Comparison of ENCODE assay signal across 1 cellular context in the genomic region with DNA sequence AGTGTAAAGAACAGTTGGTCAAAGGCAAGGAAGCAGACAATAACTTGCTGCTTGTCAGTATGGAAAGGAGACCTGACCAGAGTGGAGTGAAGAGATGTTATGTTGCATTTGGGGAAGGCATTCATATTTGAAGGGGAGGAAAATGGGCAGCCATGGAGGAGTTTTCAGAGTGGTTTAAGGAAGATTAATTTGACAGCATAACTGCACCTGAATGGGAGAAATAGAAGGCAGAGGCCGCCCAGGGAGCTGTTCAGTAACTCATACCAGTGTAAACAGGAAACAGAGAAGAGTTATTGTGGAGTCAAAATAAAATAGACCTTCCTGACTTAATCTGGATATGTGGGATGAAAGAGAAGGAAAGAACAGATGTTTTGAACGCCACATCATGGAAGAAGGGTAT.
TF ChIP-seq lines count a peak whose summit lies in the region.

No MANE protein-coding gene starts in this region.

TF ChIP-seq in WTC11, 78 proteins besides CTCF, POLR2A, EP300 and RAD21 (continued from another document):
- TF ChIP-seq, protein P1, sequence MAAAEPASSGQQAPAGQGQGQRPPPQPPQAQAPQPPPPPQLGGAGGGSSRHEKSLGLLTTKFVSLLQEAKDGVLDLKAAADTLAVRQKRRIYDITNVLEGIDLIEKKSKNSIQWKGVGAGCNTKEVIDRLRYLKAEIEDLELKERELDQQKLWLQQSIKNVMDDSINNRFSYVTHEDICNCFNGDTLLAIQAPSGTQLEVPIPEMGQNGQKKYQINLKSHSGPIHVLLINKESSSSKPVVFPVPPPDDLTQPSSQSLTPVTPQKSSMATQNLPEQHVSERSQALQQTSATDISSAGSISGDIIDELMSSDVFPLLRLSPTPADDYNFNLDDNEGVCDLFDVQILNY (CRISPR knock-in tag; IDR thresholded peaks at IDR 0.05), result no peak
- TF ChIP-seq NR1H2 (CRISPR knock-in tag; IDR thresholded peaks at IDR 0.05), result no peak
- no peak for TF ChIP-seq NFYB (CRISPR knock-in tag; conservative IDR thresholded peaks at IDR 0.05; ENCODE audit: low read depth)
- TF ChIP-seq, protein P2, sequence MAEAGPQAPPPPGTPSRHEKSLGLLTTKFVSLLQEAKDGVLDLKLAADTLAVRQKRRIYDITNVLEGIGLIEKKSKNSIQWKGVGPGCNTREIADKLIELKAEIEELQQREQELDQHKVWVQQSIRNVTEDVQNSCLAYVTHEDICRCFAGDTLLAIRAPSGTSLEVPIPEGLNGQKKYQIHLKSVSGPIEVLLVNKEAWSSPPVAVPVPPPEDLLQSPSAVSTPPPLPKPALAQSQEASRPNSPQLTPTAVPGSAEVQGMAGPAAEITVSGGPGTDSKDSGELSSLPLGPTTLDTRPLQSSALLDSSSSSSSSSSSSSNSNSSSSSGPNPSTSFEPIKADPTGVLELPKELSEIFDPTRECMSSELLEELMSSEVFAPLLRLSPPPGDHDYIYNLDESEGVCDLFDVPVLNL (CRISPR knock-in tag; IDR thresholded peaks at IDR 0.05; ENCODE audit: borderline replicate concordance, low read depth), result no peak
- no peak for TF ChIP-seq ZNF396 (CRISPR knock-in tag; IDR thresholded peaks at IDR 0.05; ENCODE audit: borderline replicate concordance)
- no peak for TF ChIP-seq AFF4 (CRISPR knock-in tag; IDR thresholded peaks at IDR 0.05; ENCODE audit: borderline replicate concordance)
- TF ChIP-seq GABPB1 (CRISPR knock-in tag; IDR thresholded peaks at IDR 0.05), result no peak
- TF ChIP-seq, protein P3, sequence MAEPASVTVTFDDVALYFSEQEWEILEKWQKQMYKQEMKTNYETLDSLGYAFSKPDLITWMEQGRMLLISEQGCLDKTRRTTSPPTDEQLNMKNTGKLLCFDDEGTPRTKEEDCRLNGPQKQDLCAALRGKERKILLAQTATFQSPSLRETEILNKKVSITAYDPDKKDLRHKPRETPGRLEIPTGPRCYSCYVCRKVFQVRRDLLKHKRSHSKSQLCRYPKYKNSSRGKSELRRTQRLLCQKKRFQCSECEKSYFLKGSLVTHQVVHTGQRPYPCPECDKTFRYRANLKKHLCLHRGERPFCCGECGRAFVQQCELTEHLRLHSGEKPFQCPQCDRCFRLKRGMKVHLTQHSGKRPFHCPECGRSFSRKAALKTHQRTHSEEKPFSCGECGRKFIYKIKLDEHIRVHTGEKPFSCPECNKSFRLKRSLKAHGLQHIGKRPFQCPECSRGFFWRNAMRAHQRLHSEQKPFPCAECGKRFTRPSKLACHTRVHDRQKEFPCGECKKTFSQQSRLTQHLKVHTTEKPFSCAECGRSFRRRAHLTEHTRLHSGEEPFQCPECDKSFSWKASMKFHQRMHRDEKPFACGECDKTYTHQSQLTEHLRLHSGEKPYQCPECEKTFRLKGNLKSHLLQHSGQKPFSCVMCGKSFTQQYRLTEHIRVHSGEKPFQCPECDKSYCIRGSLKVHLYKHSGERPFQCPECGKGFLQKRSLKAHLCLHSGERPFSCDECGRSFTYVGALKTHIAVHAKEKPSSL (CRISPR knock-in tag; conservative IDR thresholded peaks at IDR 0.05), result no peak
